12 cellular contexts compared by ENCODE assay signal in the genomic region with DNA sequence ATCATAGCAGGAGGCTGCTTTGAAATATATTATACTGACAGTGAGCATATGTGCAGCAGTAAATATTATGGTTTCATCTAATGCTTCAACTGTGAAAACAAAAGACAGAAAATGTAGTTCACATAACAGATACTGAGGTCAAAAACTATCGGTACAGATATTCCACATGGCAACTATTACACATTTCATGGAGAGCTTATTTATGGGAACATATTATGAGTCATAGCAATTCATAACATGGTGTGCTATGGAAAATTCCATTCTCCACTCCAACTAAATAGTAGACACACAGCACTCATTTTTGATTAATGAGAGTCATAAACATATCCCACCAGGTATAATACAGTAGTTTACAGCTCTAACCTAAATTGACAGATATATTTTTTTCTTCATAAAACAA.
DNase-seq lines count a peak whose midpoint lies in the region; ATAC-seq and TF ChIP-seq lines count a peak whose summit lies in the region.
"Had no signal": no experiment of that assay in that cellular context is flagged by ENCODE, and none has a peak within 500 bp of the region (broad histone marks: within the 10 kb centered on the region; RNA-seq: fewer than 3 reads in every experiment).

No MANE protein-coding gene starts in this region.

- CTCF ChIA-PET in HCT116 (lab: Charles Lee) = no interaction called here

- no peak overlapping the region for H3K9ac ChIP-seq in HCT116 (ENCODE audit: low read length)
- peak overlapping the region; percentile 31 for H3K9ac ChIP-seq in skeletal muscle satellite cell (ENCODE audit: low read depth, low read length)

- no peak for TF ChIP-seq EP300 in gastroesophageal sphincter (IDR thresholded peaks at IDR 0.05)

- TF ChIP-seq CTCF in HCT116 (IDR thresholded peaks at IDR 0.05 in 2 of 3, conservative IDR thresholded peaks at IDR 0.05 in 1 of 3; ENCODE audit: borderline replicate concordance in 1 of 3, insufficient read depth in 1 of 3, low read depth in 2 of 3, low read length in 2 of 3) = no peak
- TF ChIP-seq CTCF in astrocyte of the spinal cord (IDR thresholded peaks at IDR 0.05; ENCODE audit: low read depth, low read length) = no peak
- TF ChIP-seq CTCF in gastroesophageal sphincter (IDR thresholded peaks at IDR 0.05) = no peak

- H3K36me3 ChIP-seq in HCT116 (ENCODE audit: control insufficient read depth in 1 of 2, insufficient read depth in 2 of 2, low read length in 2 of 2) (no peaks in the 10 kb centered on the region), gastroesophageal sphincter (no peaks in the 10 kb centered on the region), skeletal muscle satellite cell (ENCODE audit: insufficient read depth, low read length) (no peaks in the 10 kb centered on the region)

- H2AFZ ChIP-seq in HCT116 (ENCODE audit: low read depth, low read length, poor library complexity, severe bottlenecking) = peak overlapping the region; percentile 49
- H2AFZ ChIP-seq: PC-9 had no signal

- H3K4me1 ChIP-seq in HCT116 (ENCODE audit: control insufficient read depth in 1 of 2, insufficient read depth in 2 of 2, low read length in 2 of 2) (peaks cover 7 to 8% of the 10 kb centered on the region in 2 experiments; a peak in 3 of 4 replicates), gastroesophageal sphincter (peaks cover 6 to 57% (median 17%) of the 10 kb centered on the region in 3 donors), skeletal muscle satellite cell (ENCODE audit: control insufficient read depth, insufficient read depth, low read length) (peaks cover 22% of the 10 kb centered on the region)

- TF ChIP-seq POLR2A in HCT116 (IDR thresholded peaks at IDR 0.05; ENCODE audit: borderline replicate concordance, extremely low read depth, insufficient read depth, insufficient read length) (no peak), gastroesophageal sphincter (IDR thresholded peaks at IDR 0.05) (no peak)

- no peak for TF ChIP-seq RAD21 in HCT116 (IDR thresholded peaks at IDR 0.05; ENCODE audit: low read depth)

- in situ Hi-C loops in astrocyte of the spinal cord (cut with HindIII; ENCODE audit: low sequenced_read_pairs) = no loop called here
- in situ Hi-C loops in ACHN (cut with HindIII; ENCODE audit: low pct_ligation_motif_present, low pct_unique_long_range_greater_than_20kb, low sequenced_read_pairs) = no loop called here

- intact Hi-C loops in HCT116 (cut with micrococcal nuclease) = no loop called here

- BruUV-seq in HCT116 (replicated peaks; lab: Mats Ljungman, UMichigan) = no TSS peak

- H3K27ac ChIP-seq in HCT116 (ENCODE audit: low read depth, low read length) (no peak overlapping the region), gastroesophageal sphincter (peak overlapping the region; percentile 77 to 83 (median 82))
- H3K27ac ChIP-seq: PC-9 had no signal

- no peak for ATAC-seq in HCT116
- peak; percentile 82 for ATAC-seq in gastroesophageal sphincter
- ATAC-seq in GM21723 (IDR thresholded peaks at IDR 0.05; ENCODE audit: unreplicated experiment) = no peak
- ATAC-seq in activated CD4-positive, CD25-positive, alpha-beta regulatory T cell treated with anti-CD3 and anti-CD28 coated beads, Interleukin-2, amount 50 U/mL, for 24 hours = no peak
- ATAC-seq: activated naive CD8-positive, alpha-beta T cell treated with anti-CD3 and anti-CD28 coated beads, Interleukin-2, amount 50 U/mL, for 24 hours; natural killer cell treated with Interleukin-12 subunit alpha and Interleukin-12 subunit beta and Interleukin-15 and Interleukin-18, amount 100 ng/mL, for 72 hours had no signal

- no peaks in the 10 kb centered on the region for H4K20me1 ChIP-seq in HCT116 (ENCODE audit: insufficient read depth)

- no peak for DNase-seq in HCT116 (ENCODE audit: low read depth, low spot score)
- peak; percentile 61 for DNase-seq in astrocyte of the spinal cord (ENCODE audit: low read depth, low spot score)
- no peak for DNase-seq in ACHN
- DNase-seq in activated effector memory CD4-positive, alpha-beta T cell treated with anti-CD3 and anti-CD28 coated beads, Interleukin-2, amount 50 U/mL, for 16 hours = no peak
- DNase-seq: activated naive CD8-positive, alpha-beta T cell treated with anti-CD3 and anti-CD28 coated beads, Interleukin-2, amount 50 U/mL, for 24 hours; MM.1S; PC-9 had no signal

- 0 to 9% methylated on average over 1 of the region's 1 CpG for WGBS in gastroesophageal sphincter (ENCODE audit: low coverage in 1 of 2), 2 donors

- H3K27me3 ChIP-seq in HCT116 (ENCODE audit: insufficient read depth, low read length) (no peaks in the 10 kb centered on the region), gastroesophageal sphincter (no peaks in the 10 kb centered on the region), skeletal muscle satellite cell (ENCODE audit: control insufficient read depth, insufficient read depth, low read length) (no peaks in the 10 kb centered on the region)

- H3K9me2 ChIP-seq in HCT116 (ENCODE audit: insufficient read depth) = no peaks in the 10 kb centered on the region

- no peaks in the 10 kb centered on the region for H3K79me2 ChIP-seq in HCT116 (ENCODE audit: insufficient read depth, low read length)

- H3K4me3 ChIP-seq in HCT116 (replicated peaks in 1 of 2; ENCODE audit: low read depth in 1 of 2, low read length in 2 of 2) = no peak overlapping the region
- H3K4me3 ChIP-seq in astrocyte of the spinal cord (ENCODE audit: low read depth, low read length) = no peak overlapping the region
- no peak overlapping the region for H3K4me3 ChIP-seq in gastroesophageal sphincter
- H3K4me3 ChIP-seq in skeletal muscle satellite cell (ENCODE audit: low read length) = no peak overlapping the region
- H3K4me3 ChIP-seq: PC-9 had no signal

- RAD21 ChIA-PET in HCT116 (lab: Charles Lee; ENCODE audit: low non-redundant PET in 1 of 2, low total read pairs in 2 of 2, uncharacterized antibody in 2 of 2, unreplicated experiment in 2 of 2) = no interaction called here

- POLR2A ChIA-PET in HCT116 (lab: Charles Lee) = no interaction called here

- peak overlapping the region; percentile 1 for H3K4me2 ChIP-seq in HCT116 (ENCODE audit: low read length)
- H3K4me2 ChIP-seq in skeletal muscle satellite cell (ENCODE audit: low read length) = peak overlapping the region; percentile 30
- H3K4me2 ChIP-seq: PC-9 had no signal

- H3K9me3 ChIP-seq in HCT116 (ENCODE audit: control insufficient read depth in 1 of 2, insufficient read depth in 1 of 2, low read depth in 1 of 2, low read length in 2 of 2) (no peaks in the 10 kb centered on the region), gastroesophageal sphincter (no peaks in the 10 kb centered on the region), skeletal muscle satellite cell (replicated peaks; ENCODE audit: low read length) (peaks cover 8% of the 10 kb centered on the region)

TF ChIP-seq in HCT116, 20 proteins besides CTCF, POLR2A, EP300 and RAD21 (continues in another document):
- TF ChIP-seq SIN3A (IDR thresholded peaks at IDR 0.05; ENCODE audit: low read depth) (no peak), ZFX (IDR thresholded peaks at IDR 0.05) (no peak), FOSL1 (IDR thresholded peaks at IDR 0.05; ENCODE audit: low read depth) (peak; percentile 55), REST (IDR thresholded peaks at IDR 0.05; ENCODE audit: low read depth) (no peak), TCF7L2 (IDR thresholded peaks at IDR 0.05; ENCODE audit: borderline replicate concordance, extremely low read depth, insufficient read depth, insufficient read length) (no peak), EGR1 (IDR thresholded peaks at IDR 0.05; ENCODE audit: low read depth) (no peak), JUND (IDR thresholded peaks at IDR 0.05) (peak; percentile 58), POLR2AphosphoS5 (IDR thresholded peaks at IDR 0.05; ENCODE audit: low read depth, low read length) (no peak), EZH2 (IDR thresholded peaks at IDR 0.05) (no peak), SRF (IDR thresholded peaks at IDR 0.05; ENCODE audit: low read depth) (no peak), CBX3 (IDR thresholded peaks at IDR 0.05; ENCODE audit: low read depth) (no peak)
- TF ChIP-seq, protein P1, sequence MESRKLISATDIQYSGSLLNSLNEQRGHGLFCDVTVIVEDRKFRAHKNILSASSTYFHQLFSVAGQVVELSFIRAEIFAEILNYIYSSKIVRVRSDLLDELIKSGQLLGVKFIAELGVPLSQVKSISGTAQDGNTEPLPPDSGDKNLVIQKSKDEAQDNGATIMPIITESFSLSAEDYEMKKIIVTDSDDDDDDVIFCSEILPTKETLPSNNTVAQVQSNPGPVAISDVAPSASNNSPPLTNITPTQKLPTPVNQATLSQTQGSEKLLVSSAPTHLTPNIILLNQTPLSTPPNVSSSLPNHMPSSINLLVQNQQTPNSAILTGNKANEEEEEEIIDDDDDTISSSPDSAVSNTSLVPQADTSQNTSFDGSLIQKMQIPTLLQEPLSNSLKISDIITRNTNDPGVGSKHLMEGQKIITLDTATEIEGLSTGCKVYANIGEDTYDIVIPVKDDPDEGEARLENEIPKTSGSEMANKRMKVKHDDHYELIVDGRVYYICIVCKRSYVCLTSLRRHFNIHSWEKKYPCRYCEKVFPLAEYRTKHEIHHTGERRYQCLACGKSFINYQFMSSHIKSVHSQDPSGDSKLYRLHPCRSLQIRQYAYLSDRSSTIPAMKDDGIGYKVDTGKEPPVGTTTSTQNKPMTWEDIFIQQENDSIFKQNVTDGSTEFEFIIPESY (IDR thresholded peaks at IDR 0.05; ENCODE audit: extremely low read depth, insufficient replicate concordance, low read length) = no peak
